8 cellular contexts compared by ENCODE assay signal in genomic region chr16:87869061-87869878, GRCh38. TPM values are rescaled to one million over a fixed set of nuclear protein-coding genes. Genes with fewer than 3 reads are reported as not detected.
DNase-seq lines count a peak whose midpoint lies in the region; ATAC-seq and TF ChIP-seq lines count a peak whose summit lies in the region.
"Not testable (repeated sequence)": the region's sequence is repeated elsewhere in the genome, so short reads cannot be mapped to it uniquely, and the experiment has no call there.

TSS of gene SLC7A5 (minus strand) at chr16:87869507. CDS start at chr16:87869422, 85 bp downstream.

- peaks cover 43 to 45% of the 10 kb centered on the region in 2 donors for H3K36me3 Mint-ChIP-seq in activated naive CD4-positive, alpha-beta T cell treated with anti-CD3 and anti-CD28 coated beads, Interleukin-2, amount 50 U/mL, for 72 hours

- H3K9me2 ChIP-seq in Loucy (replicated peaks; ENCODE audit: low read depth, low read length) = not testable (repeated sequence)

- H4K20me1 ChIP-seq in Loucy (ENCODE audit: insufficient read depth, low read length, poor library complexity, severe bottlenecking) = not testable (repeated sequence)

- H3K4me1 ChIP-seq in Loucy (ENCODE audit: insufficient read depth, low read length, poor library complexity, severe bottlenecking) (peaks cover 13% of the 10 kb centered on the region), neutrophil (ENCODE audit: control insufficient read depth in 1 of 2, insufficient read depth in 1 of 2, low read depth in 1 of 2, low read length in 1 of 2) (peaks cover 31 to 39% of the 10 kb centered on the region in 2 experiments)

- H3K9ac ChIP-seq in Loucy (ENCODE audit: low read depth, low read length, poor library complexity, severe bottlenecking) = peak within 1 kb of the TSS; percentile 54

- H3K27ac ChIP-seq in neutrophil = peak within 1 kb of the TSS; percentile 60

- DNase-seq in Daoy (ENCODE audit: low read depth) (peak; percentile 79), GOT3 (lab: John Stamatoyannopoulos, UW) (peak; percentile 65), T-helper 1 cell (peak; percentile 77 to 85 (median 80))
- DNase-seq in activated naive CD4-positive, alpha-beta T cell treated with anti-CD3 and anti-CD28 coated beads, Interleukin-2, amount 50 U/mL, for 72 hours (ENCODE audit: low spot score in 2 of 2) = peak; percentile 90 to 95
- not testable (repeated sequence) for DNase-seq in glomerular endothelial cell (ENCODE audit: extremely low read depth, low read depth, low spot score)
- DNase-seq in stimulated activated naive CD8-positive, alpha-beta T cell treated with anti-CD3 and anti-CD28 coated beads, Interleukin-15, Interleukin-2, amounts not matched to agents 100 U/mL and 50 U/mL, for 24 hours = peak; percentile 97

- not testable (repeated sequence) for H3K36me3 ChIP-seq in Loucy (ENCODE audit: insufficient read depth, low read length); neutrophil

- H3K27me3 ChIP-seq in Loucy (ENCODE audit: insufficient read depth, low read length, poor library complexity, severe bottlenecking); neutrophil: not testable (repeated sequence)

- not testable (repeated sequence) for TF ChIP-seq CTCF in Loucy (conservative IDR thresholded peaks at IDR 0.05; ENCODE audit: low read length); neutrophil (IDR thresholded peaks at IDR 0.05)

- peak within 1 kb of the TSS; percentile 70 for H3K4me2 ChIP-seq in Loucy (ENCODE audit: low read depth, low read length, poor library complexity, severe bottlenecking)

- H3K9me3 ChIP-seq in Loucy (ENCODE audit: insufficient read depth, low read depth, low read length); neutrophil: not testable (repeated sequence)

- peak; percentile 54 to 67 for ATAC-seq in activated naive CD4-positive, alpha-beta T cell treated with anti-CD3 and anti-CD28 coated beads, Interleukin-2, amount 50 U/mL, for 72 hours
- ATAC-seq in stimulated activated naive CD8-positive, alpha-beta T cell treated with anti-CD3 and anti-CD28 coated beads, Interleukin-15, Interleukin-2, amounts not matched to agents 100 U/mL and 50 U/mL, for 24 hours = peak; percentile 69

- H3K4me3 ChIP-seq in Loucy (ENCODE audit: low read length, poor library complexity, severe bottlenecking) (peak within 1 kb of the TSS; percentile 70), neutrophil (ENCODE audit: low read depth in 1 of 2, low read length in 1 of 2) (peak within 1 kb of the TSS; percentile 71 to 76)

- not testable (repeated sequence) for H3K9me3 Mint-ChIP-seq in activated naive CD4-positive, alpha-beta T cell treated with anti-CD3 and anti-CD28 coated beads, Interleukin-2, amount 50 U/mL, for 72 hours

- not testable (repeated sequence) for H3F3A ChIP-seq in Loucy (ENCODE audit: low read depth)

- H2AFZ ChIP-seq in Loucy (ENCODE audit: low read length) = not testable (repeated sequence)

- peak within 1 kb of the TSS; percentile 99 to 100 for H3K27ac Mint-ChIP-seq in activated naive CD4-positive, alpha-beta T cell treated with anti-CD3 and anti-CD28 coated beads, Interleukin-2, amount 50 U/mL, for 72 hours

- peaks cover 38% of the 10 kb centered on the region for H3K79me2 ChIP-seq in Loucy (ENCODE audit: insufficient read depth, low read length)

RNA-seq across cellular contexts. Expression of gene SLC7A5, which starts in this region (rescaled TPM):
- total RNA-seq in Daoy (2014; rRNA removed; shearing (Covaris generic)) = 24.9 and 31.6 TPM in 2 replicates
- 100 to 1,000 TPM; 112 to 197 TPM for total RNA-seq in activated naive CD4-positive, alpha-beta T cell treated with anti-CD3 and anti-CD28 coated beads, Interleukin-2, amount 50 U/mL, for 72 hours
- total RNA-seq in glomerular endothelial cell = 16.9 and 57.2 TPM in 2 replicates
